In genomic region chr9:35689601-35690446, GRCh38 we compare ENCODE assay signal across 8 cellular contexts. TPM values are rescaled to one million over a fixed set of nuclear protein-coding genes. Genes with fewer than 3 reads are reported as not detected.
DNase-seq lines count a peak whose midpoint lies in the region; ATAC-seq, FAIRE-seq and TF ChIP-seq lines count a peak whose summit lies in the region.

TPM2 (minus strand) TSS chr9:35689925; CDS start chr9:35689817, 108 bp downstream.

- H3K36me3 Mint-ChIP-seq in endodermal cell (ENCODE audit: low read depth): peaks cover 25% of the 10 kb centered on the region

- WGBS in endodermal cell (ENCODE audit: insufficient coverage in 1 of 2, insufficient read length in 1 of 2), 2 experiments: 0 to 1% methylated on average over 23 to 67 of the region's 67 CpGs

- H3K36me3 ChIP-seq in PC-3 (ENCODE audit: low read depth, low read length): no peaks in the 10 kb centered on the region
- peaks cover 29% of the 10 kb centered on the region for H3K36me3 ChIP-seq in endodermal cell (ENCODE audit: control insufficient read depth, insufficient read depth, low read length)

- H3K4me1 Mint-ChIP-seq in endodermal cell: peaks cover 30% of the 10 kb centered on the region

- TF ChIP-seq CTCF in PC-3 (conservative IDR thresholded peaks at IDR 0.05; ENCODE audit: low read depth, low read length): no peak
- TF ChIP-seq CTCF in endodermal cell (conservative IDR thresholded peaks at IDR 0.05): no peak

- DNase-seq in GM04503 (ENCODE audit: low read depth) (peak; percentile 45), PC-3 (no peak), endodermal cell (peak; percentile 89), urothelium cell line (ENCODE audit: low spot score) (peak; percentile 88), COR-L47 (lab: John Stamatoyannopoulos, UW) (no peak)

- BruUV-seq in PC-3 (replicated peaks; lab: Mats Ljungman, UMichigan): no TSS peak

- CTCF ChIA-PET in PC-3 (lab: Charles Lee): no interaction called here

- no peaks in the 10 kb centered on the region for H3F3A ChIP-seq in PC-3 (ENCODE audit: low read length, unreplicated experiment)

- H3K9me2 ChIP-seq in PC-3 (replicated peaks; ENCODE audit: low read length): no peaks in the 10 kb centered on the region

- H3K79me2 ChIP-seq in PC-3 (ENCODE audit: low read length): no peaks in the 10 kb centered on the region

- H3K9me3 ChIP-seq in PC-3 (ENCODE audit: low read length): no peaks in the 10 kb centered on the region
- H3K9me3 ChIP-seq in endodermal cell (ENCODE audit: control insufficient read depth, low read length): no peaks in the 10 kb centered on the region
- no peaks in the 10 kb centered on the region for H3K9me3 ChIP-seq in mononuclear cell (ENCODE audit: low read depth, low read length)

- H2AFZ ChIP-seq in PC-3 (ENCODE audit: low read length): peak within 1 kb of the TSS; percentile 94

- POLR2A ChIA-PET in PC-3 (lab: Charles Lee; ENCODE audit: unreplicated experiment): interaction anchor here (0.6 kb wide), 1 partner anchor 52 kb away, joined by 3 read pairs; no protein-coding TSS in a partner anchor

- H3K27ac Mint-ChIP-seq in endodermal cell: peak within 1 kb of the TSS; percentile 88

- H3K27ac ChIP-seq in PC-3 (ENCODE audit: low read length) (peak within 1 kb of the TSS; percentile 87), endodermal cell (ENCODE audit: low read depth, low read length) (peak within 1 kb of the TSS; percentile 63)

- H3K9ac ChIP-seq in PC-3 (ENCODE audit: low read length): peak within 1 kb of the TSS; percentile 85
- H3K9ac ChIP-seq in endodermal cell (ENCODE audit: extremely low read depth, low read length, poor library complexity, severe bottlenecking): peak within 1 kb of the TSS; percentile 82

- intact Hi-C loops in PC-3 (cut with micrococcal nuclease): no loop called here

- ATAC-seq in PC-3: no peak
- no peak for ATAC-seq in GM19351 (IDR thresholded peaks at IDR 0.05; ENCODE audit: unreplicated experiment)
- no peak for ATAC-seq in GM21447 (IDR thresholded peaks at IDR 0.05; ENCODE audit: unreplicated experiment)

- H3K27me3 Mint-ChIP-seq in endodermal cell (ENCODE audit: insufficient read depth): no peaks in the 10 kb centered on the region

- H3K4me2 ChIP-seq in PC-3 (ENCODE audit: low read length): peak within 1 kb of the TSS; percentile 88

- H3K27me3 ChIP-seq in PC-3 (ENCODE audit: low read length) (no peaks in the 10 kb centered on the region), endodermal cell (ENCODE audit: control insufficient read depth, insufficient read depth, low read length, poor library complexity, severe bottlenecking) (no peaks in the 10 kb centered on the region), mononuclear cell (ENCODE audit: insufficient read depth, low read length) (no peaks in the 10 kb centered on the region)

- peak within 1 kb of the TSS; percentile 85 for H3K4me3 Mint-ChIP-seq in endodermal cell

- peak within 1 kb of the TSS; percentile 83 for H3K4me3 ChIP-seq in PC-3 (ENCODE audit: low read length)
- H3K4me3 ChIP-seq in endodermal cell (ENCODE audit: low read length): peak within 1 kb of the TSS; percentile 96
- peak within 1 kb of the TSS; percentile 55 for H3K4me3 ChIP-seq in mononuclear cell (ENCODE audit: low read length)

- peak; percentile 97 for FAIRE-seq in urothelium cell line (lab: Jason Lieb, UNC)

- H3K4me1 ChIP-seq in PC-3 (ENCODE audit: insufficient read depth, low read length): peaks cover 32% of the 10 kb centered on the region
- peaks cover 10% of the 10 kb centered on the region for H3K4me1 ChIP-seq in endodermal cell (ENCODE audit: control insufficient read depth, insufficient read depth, low read length)
- H3K4me1 ChIP-seq in mononuclear cell (ENCODE audit: insufficient read depth, low read length): peaks cover 17% of the 10 kb centered on the region

- no peaks in the 10 kb centered on the region for H3K9me3 Mint-ChIP-seq in endodermal cell

- H4K20me1 ChIP-seq in PC-3 (ENCODE audit: low read length): no peaks in the 10 kb centered on the region

RNA-seq across cellular contexts. Expression of gene TPM2, which starts in this region (rescaled TPM):
- total RNA-seq in PC-3 (2014; rRNA removed) (7.0 and 10.4 TPM in 2 replicates), endodermal cell (100 to 1,000 TPM; 191 to 251 TPM), mononuclear cell (7.3 TPM)
- polyA plus RNA-seq in endodermal cell (2013, experiment 1 of 2): 274 TPM
- polyA plus RNA-seq in endodermal cell (2013, experiment 2 of 2): 289 TPM

Comparison
In these comparisons a context has a peak if more than half of its experiments do, and no peak if none do; other contexts are left out.
1. RNA of gene TPM2 (total RNA-seq): 191 to 251 TPM in endodermal cell; 7.3 TPM in mononuclear cell (single experiment) and 7.0 to 10.4 TPM in PC-3; every median in the first group is over 10 times any median in the second.
2. DNase-seq: peak in GM04503 (single experiment), endodermal cell (single experiment) and urothelium cell line (single experiment); none in PC-3 (single experiment) and COR-L47 (single experiment).
3. Peak in every context shown above with its lines, with median percentiles within 50 percentile points of each other: H3K4me3 ChIP-seq.